Comparison of ENCODE assay signal across 8 cellular contexts in the genomic region with DNA sequence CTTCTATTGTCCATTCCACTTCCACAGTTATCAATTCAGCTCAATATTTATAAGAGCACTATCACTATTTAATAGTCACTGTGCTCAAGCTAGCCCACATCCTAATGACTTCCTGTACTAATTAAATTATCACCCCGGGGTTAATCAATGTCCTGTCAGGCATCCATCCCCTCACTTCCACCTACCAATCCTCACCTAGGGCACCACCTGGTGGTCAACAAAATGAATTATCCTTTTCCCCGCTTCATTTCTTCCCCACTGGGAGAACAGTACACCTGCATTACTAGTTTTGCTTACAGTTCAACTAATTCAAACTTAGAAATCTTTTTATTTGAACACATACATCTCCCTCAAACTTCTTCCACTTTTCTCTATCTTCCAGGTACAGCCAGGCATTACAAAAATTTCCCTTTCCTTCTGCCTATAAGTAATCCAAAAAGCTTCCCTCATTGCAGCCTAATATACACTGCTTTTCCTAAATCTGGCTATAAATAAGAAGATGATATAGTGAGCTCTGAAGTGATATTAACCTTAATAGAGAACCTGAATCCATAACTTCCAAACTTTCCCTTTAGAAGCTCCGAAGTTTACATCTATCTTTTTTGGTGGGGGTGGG.
A peak's percentile ranks its signal among the peaks of the same experiment; 100 is the strongest.
DNase-seq lines count a peak whose midpoint lies in the region; ATAC-seq and TF ChIP-seq lines count a peak whose summit lies in the region.

No MANE protein-coding gene starts in this region.

- no peaks in the 10 kb centered on the region for H3K9me3 ChIP-seq in vagina

- in situ Hi-C loops in Caki2 (cut with HindIII; ENCODE audit: low pct_unique_long_range_greater_than_20kb, low sequenced_read_pairs): loop anchor here (10.0 kb wide), 1 partner anchor 170 kb away; no protein-coding TSS in a partner anchor

- peak; percentile 52 for DNase-seq in Caki2 (ENCODE audit: low read depth)
- peak; percentile 52 for DNase-seq in H4 (ENCODE audit: low spot score)
- peak; percentile 22 for DNase-seq in NCI-H226
- DNase-seq in activated CD4-positive, CD25-positive, alpha-beta regulatory T cell (lab: John Stamatoyannopoulos, UW): peak; percentile 5 to 15 (median 8)
- DNase-seq in endothelial cell (ENCODE audit: low spot score): peak; percentile 68
- DNase-seq in naive B cell: peak; percentile 51
- no peak for DNase-seq in vagina (ENCODE audit: extremely low spot score in 2 of 2)

- no peak for TF ChIP-seq POLR2A in vagina (IDR thresholded peaks at IDR 0.05)

- H3K27ac Mint-ChIP-seq in endothelial cell (ENCODE audit: unreplicated experiment): no peak overlapping the region
- peak overlapping the region in 4 of 6 donors; percentile 5 to 75 (median 43) for H3K27ac Mint-ChIP-seq in naive B cell

- no peak overlapping the region for H3K27ac ChIP-seq in vagina

- intact Hi-C loops in vagina (cut with DNase I): loop anchor here (5.0 to 10.0 kb wide), 3 partner anchors 173 to 340 kb away; no protein-coding TSS in a partner anchor

- peaks cover 0 to 6% of the 10 kb centered on the region in 2 donors for H3K36me3 ChIP-seq in vagina

- TF ChIP-seq CTCF in endothelial cell (IDR thresholded peaks at IDR 0.05; ENCODE audit: unreplicated experiment): peak; percentile 89
- peak; percentile 54 to 58 (median 56) for TF ChIP-seq CTCF in vagina (IDR thresholded peaks at IDR 0.05)

- peaks cover 11% of the 10 kb centered on the region for H3K4me1 ChIP-seq in vagina

- peaks cover 7% of the 10 kb centered on the region for H3K36me3 Mint-ChIP-seq in endothelial cell (ENCODE audit: low read depth, unreplicated experiment)
- no peaks in the 10 kb centered on the region for H3K36me3 Mint-ChIP-seq in naive B cell

- ATAC-seq in naive B cell (ENCODE audit: low read depth in 2 of 2) (peak; percentile 29 to 56), GM19463 (IDR thresholded peaks at IDR 0.05; ENCODE audit: unreplicated experiment) (no peak)

- H3K27me3 Mint-ChIP-seq in endothelial cell (ENCODE audit: unreplicated experiment) (no peaks in the 10 kb centered on the region), naive B cell (no peaks in the 10 kb centered on the region)

- H3K27me3 ChIP-seq in vagina: no peaks in the 10 kb centered on the region

- H3K4me1 Mint-ChIP-seq in endothelial cell (ENCODE audit: unreplicated experiment) (peaks cover 36% of the 10 kb centered on the region), naive B cell (peaks cover 13 to 35% (median 28%) of the 10 kb centered on the region in 3 donors)

- H3K9me3 Mint-ChIP-seq in endothelial cell (ENCODE audit: unreplicated experiment) (no peaks in the 10 kb centered on the region), naive B cell (no peaks in the 10 kb centered on the region)

- H3K4me3 ChIP-seq in vagina: no peak overlapping the region

- no peak overlapping the region for H3K4me3 Mint-ChIP-seq in endothelial cell (ENCODE audit: unreplicated experiment)
- no peak overlapping the region for H3K4me3 Mint-ChIP-seq in naive B cell

Comparison
In these comparisons a context has a peak if more than half of its experiments do, and no peak if none do; other contexts are left out.
1. DNase-seq: peak in Caki2 (single experiment), H4 (single experiment), NCI-H226 (single experiment), activated CD4-positive, CD25-positive, alpha-beta regulatory T cell (4 of 4), endothelial cell (single experiment) and naive B cell (single experiment); none in vagina (0 of 2).